ENCODE assay signal across 17 cellular contexts in the genomic region with DNA sequence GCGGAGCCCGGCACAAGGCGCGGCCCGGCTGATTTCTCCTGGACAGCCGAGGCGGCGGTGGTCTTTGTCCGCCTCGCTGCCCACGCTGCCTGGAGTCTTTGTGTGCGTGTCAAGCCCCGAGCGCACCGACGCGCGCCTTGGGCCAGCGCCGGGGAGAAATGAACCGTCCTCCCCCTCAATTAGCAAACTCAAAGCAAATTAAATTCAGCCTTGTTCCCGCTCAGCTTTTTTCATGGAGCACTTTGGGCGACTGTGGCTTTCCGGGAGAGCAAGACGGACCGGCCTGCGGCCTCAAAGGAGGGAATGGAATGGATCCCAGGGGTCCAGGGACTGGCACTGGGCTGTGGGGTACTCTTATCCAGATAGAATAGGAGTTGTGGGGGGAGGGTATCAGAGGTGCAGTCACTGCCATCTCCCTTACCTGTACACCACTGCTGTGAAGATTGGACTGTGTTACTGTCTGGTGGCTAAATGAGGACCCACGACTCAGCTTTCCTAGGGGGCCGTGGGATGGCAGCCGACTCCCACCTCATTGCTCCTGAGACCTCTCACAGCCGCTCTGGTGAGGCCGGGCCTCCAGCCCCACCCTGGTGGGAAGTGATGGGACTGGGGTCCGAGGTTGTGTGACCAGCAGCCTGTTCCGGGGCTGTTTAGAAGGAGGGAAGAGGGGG. TPM values are rescaled to one million over a fixed set of nuclear protein-coding genes. Genes with fewer than 3 reads are reported as not detected.
DNase-seq lines count a peak whose midpoint lies in the region; ATAC-seq and TF ChIP-seq lines count a peak whose summit lies in the region.
"Had no signal": no experiment of that assay in that cellular context is flagged by ENCODE, and none has a peak within 500 bp of the region (broad histone marks: within the 10 kb centered on the region; RNA-seq: fewer than 3 reads in every experiment).

No MANE protein-coding gene starts in this region.

- H3K9me3 Mint-ChIP-seq in endodermal cell (no peaks in the 10 kb centered on the region), nephron progenitor cell (peaks cover 4% of the 10 kb centered on the region)
- no peaks in the 10 kb centered on the region for H3K9me3 Mint-ChIP-seq in activated T-helper 2 cell treated with anti-CD3 and anti-CD28 coated beads, Interferon-gamma antibody, Interleukin-2, Interleukin-4, amounts not matched to agents 10 μg/mL and 5 μg/mL and 100 μg/mL, durations not matched to agents 14 hours and 24 hours and 36 hours
- no peaks in the 10 kb centered on the region for H3K9me3 Mint-ChIP-seq in activated CD4-positive, alpha-beta memory T cell treated with anti-CD3 and anti-CD28 coated beads for 36 hours
- H3K9me3 Mint-ChIP-seq: memory B cell; natural killer cell treated with Interleukin-12 subunit alpha and Interleukin-12 subunit beta and Interleukin-15 and Interleukin-18, amount 100 ng/mL, for 72 hours; stimulated activated naive CD8-positive, alpha-beta T cell treated with anti-CD3 and anti-CD28 coated beads, Interleukin-15, Interleukin-2, amounts not matched to agents 100 ng/mL and 50 ng/mL, for 24 hours had no signal

- 0 to 2% methylated on average over 3 to 34 of the region's 34 CpGs for WGBS in endodermal cell (ENCODE audit: insufficient coverage in 1 of 2, insufficient read length in 1 of 2), 2 experiments

- no peak overlapping the region for H3K4me3 ChIP-seq in HEK293 (ENCODE audit: low read depth, low read length)
- H3K4me3 ChIP-seq in endodermal cell (ENCODE audit: low read length) = no peak overlapping the region
- H3K4me3 ChIP-seq in tibial artery = peak overlapping the region; percentile 68 to 69
- H3K4me3 ChIP-seq: SJSA1 had no signal

- no peak overlapping the region for H3K27ac Mint-ChIP-seq in endodermal cell
- no peak overlapping the region for H3K27ac Mint-ChIP-seq in nephron progenitor cell
- no peak overlapping the region for H3K27ac Mint-ChIP-seq in activated T-helper 2 cell treated with anti-CD3 and anti-CD28 coated beads, Interferon-gamma antibody, Interleukin-2, Interleukin-4, amounts not matched to agents 10 μg/mL and 5 μg/mL and 100 μg/mL, durations not matched to agents 14 hours and 24 hours and 36 hours
- H3K27ac Mint-ChIP-seq in activated CD4-positive, alpha-beta memory T cell treated with anti-CD3 and anti-CD28 coated beads for 36 hours = no peak overlapping the region
- H3K27ac Mint-ChIP-seq: memory B cell; natural killer cell treated with Interleukin-12 subunit alpha and Interleukin-12 subunit beta and Interleukin-15 and Interleukin-18, amount 100 ng/mL, for 72 hours; stimulated activated naive CD8-positive, alpha-beta T cell treated with anti-CD3 and anti-CD28 coated beads, Interleukin-15, Interleukin-2, amounts not matched to agents 100 ng/mL and 50 ng/mL, for 24 hours had no signal

- peaks cover 100% of the 10 kb centered on the region for H3K27me3 ChIP-seq in endodermal cell (ENCODE audit: control insufficient read depth, insufficient read depth, low read length, poor library complexity, severe bottlenecking)
- H3K27me3 ChIP-seq in tibial artery = peaks cover 0 to 65% of the 10 kb centered on the region in 2 donors

- intact Hi-C loops in tibial artery (cut with DNase I; ENCODE audit: low total_unique reads) = no loop called here
- intact Hi-C loops in activated T-helper 2 cell treated with anti-CD3 and anti-CD28 coated beads, Interferon-gamma antibody, Interleukin-2, Interleukin-4, amounts not matched to agents 10 μg/mL and 5 μg/mL and 100 μg/mL, durations not matched to agents 14 hours and 24 hours and 36 hours (cut with micrococcal nuclease) = loop anchor here (2.0 to 10.0 kb wide), 3 partner anchors 412 to 1274 kb away; partner anchors contain the start of genes ENO4 and GFRA1
- intact Hi-C loops in activated CD4-positive, alpha-beta memory T cell treated with anti-CD3 and anti-CD28 coated beads for 36 hours (cut with micrococcal nuclease) = loop anchor here (2.0 kb wide), 2 partner anchors 14 to 408 kb away; partner anchors contain the start of gene VAX1

- H3K4me3 Mint-ChIP-seq in endodermal cell = peak overlapping the region; percentile 45
- peak overlapping the region; percentile 78 for H3K4me3 Mint-ChIP-seq in nephron progenitor cell
- H3K4me3 Mint-ChIP-seq in activated T-helper 2 cell treated with anti-CD3 and anti-CD28 coated beads, Interferon-gamma antibody, Interleukin-2, Interleukin-4, amounts not matched to agents 10 μg/mL and 5 μg/mL and 100 μg/mL, durations not matched to agents 14 hours and 24 hours and 36 hours (ENCODE audit: low read depth) = no peak overlapping the region
- H3K4me3 Mint-ChIP-seq in activated CD4-positive, alpha-beta memory T cell treated with anti-CD3 and anti-CD28 coated beads for 36 hours = no peak overlapping the region
- H3K4me3 Mint-ChIP-seq: memory B cell; natural killer cell treated with Interleukin-12 subunit alpha and Interleukin-12 subunit beta and Interleukin-15 and Interleukin-18, amount 100 ng/mL, for 72 hours had no signal

- H3K4me1 ChIP-seq in HEK293 (ENCODE audit: control insufficient read depth, insufficient read depth, low read length) = peaks cover 5% of the 10 kb centered on the region; the same call in 1 of the 2 replicates
- H3K4me1 ChIP-seq in endodermal cell (ENCODE audit: control insufficient read depth, insufficient read depth, low read length) = no peaks in the 10 kb centered on the region
- peaks cover 0 to 40% (median 23%) of the 10 kb centered on the region in 4 donors for H3K4me1 ChIP-seq in tibial artery

- H3K36me3 ChIP-seq in HEK293 (ENCODE audit: control insufficient read depth in 2 of 2, insufficient read depth in 1 of 2, low read length in 2 of 2) (peaks cover 0 to 5% of the 10 kb centered on the region in 2 experiments; a peak in 1 of 3 replicates), endodermal cell (ENCODE audit: control insufficient read depth, insufficient read depth, low read length) (no peaks in the 10 kb centered on the region), tibial artery (no peaks in the 10 kb centered on the region)
- H3K36me3 ChIP-seq: SJSA1 had no signal

- DNase-seq in endodermal cell (peak; percentile 63), nephron progenitor cell (peak; percentile 52), tibial artery (peak in 1 of 2 donors; percentile 60), SK-N-DZ (ENCODE audit: low spot score) (no peak)
- DNase-seq in activated T-helper 2 cell treated with anti-CD3 and anti-CD28 coated beads, Interferon-gamma antibody, Interleukin-2, Interleukin-4, amounts not matched to agents 10 μg/mL and 5 μg/mL and 100 μg/mL, durations not matched to agents 14 hours and 24 hours and 36 hours (ENCODE audit: low spot score) = no peak
- no peak for DNase-seq in activated CD4-positive, alpha-beta memory T cell treated with anti-CD3 and anti-CD28 coated beads for 36 hours
- DNase-seq: NCI-H1092, NCI-H2107, NCI-H524 treated with DMSO at 0.1 percent for 48 hours had no signal

- no peaks in the 10 kb centered on the region for H3K36me3 Mint-ChIP-seq in endodermal cell (ENCODE audit: low read depth)
- H3K36me3 Mint-ChIP-seq in nephron progenitor cell (ENCODE audit: low read depth) = peaks cover 8% of the 10 kb centered on the region
- H3K36me3 Mint-ChIP-seq in activated T-helper 2 cell treated with anti-CD3 and anti-CD28 coated beads, Interferon-gamma antibody, Interleukin-2, Interleukin-4, amounts not matched to agents 10 μg/mL and 5 μg/mL and 100 μg/mL, durations not matched to agents 14 hours and 24 hours and 36 hours (ENCODE audit: low read depth) = no peaks in the 10 kb centered on the region
- H3K36me3 Mint-ChIP-seq in activated CD4-positive, alpha-beta memory T cell treated with anti-CD3 and anti-CD28 coated beads for 36 hours = no peaks in the 10 kb centered on the region
- H3K36me3 Mint-ChIP-seq: memory B cell had no signal

- no peak for ATAC-seq in HG03025 (IDR thresholded peaks at IDR 0.05; ENCODE audit: low FRiP score, unreplicated experiment)
- ATAC-seq: natural killer cell treated with Interleukin-12 subunit alpha and Interleukin-12 subunit beta and Interleukin-15 and Interleukin-18, amount 100 ng/mL, for 72 hours had no signal

- H3K9me3 ChIP-seq in HEK293 (ENCODE audit: control insufficient read depth, insufficient read depth, low read depth, low read length) (no peaks in the 10 kb centered on the region), endodermal cell (ENCODE audit: control insufficient read depth, low read length) (no peaks in the 10 kb centered on the region), tibial artery (no peaks in the 10 kb centered on the region)

- no peak overlapping the region for H3K9ac ChIP-seq in endodermal cell (ENCODE audit: extremely low read depth, low read length, poor library complexity, severe bottlenecking)

- CTCF ChIA-PET in HEK293 (lab: Yijun Ruan, JAX) = no interaction called here
- CTCF ChIA-PET in activated CD4-positive, alpha-beta memory T cell treated with anti-CD3 and anti-CD28 coated beads for 36 hours (lab: Charles Lee) = no interaction called here

- no peak for TF ChIP-seq CTCF in HEK293 (tag by site-specific recombination; IDR thresholded peaks at IDR 0.05)
- TF ChIP-seq CTCF in endodermal cell (conservative IDR thresholded peaks at IDR 0.05) = no peak
- no peak for TF ChIP-seq CTCF in nephron progenitor cell (IDR thresholded peaks at IDR 0.05)
- TF ChIP-seq CTCF in tibial artery (IDR thresholded peaks at IDR 0.05) = no peak

- peaks cover 97% of the 10 kb centered on the region for H3K27me3 Mint-ChIP-seq in endodermal cell (ENCODE audit: insufficient read depth)
- peaks cover 100% of the 10 kb centered on the region for H3K27me3 Mint-ChIP-seq in nephron progenitor cell (ENCODE audit: low read depth, poor library complexity)
- H3K27me3 Mint-ChIP-seq in activated T-helper 2 cell treated with anti-CD3 and anti-CD28 coated beads, Interferon-gamma antibody, Interleukin-2, Interleukin-4, amounts not matched to agents 10 μg/mL and 5 μg/mL and 100 μg/mL, durations not matched to agents 14 hours and 24 hours and 36 hours (ENCODE audit: low read depth) = peaks cover 80% of the 10 kb centered on the region
- peaks cover 78% of the 10 kb centered on the region for H3K27me3 Mint-ChIP-seq in activated CD4-positive, alpha-beta memory T cell treated with anti-CD3 and anti-CD28 coated beads for 36 hours

- H3K4me1 Mint-ChIP-seq in endodermal cell (peaks cover 38% of the 10 kb centered on the region), nephron progenitor cell (peaks cover 62% of the 10 kb centered on the region)
- H3K4me1 Mint-ChIP-seq in activated T-helper 2 cell treated with anti-CD3 and anti-CD28 coated beads, Interferon-gamma antibody, Interleukin-2, Interleukin-4, amounts not matched to agents 10 μg/mL and 5 μg/mL and 100 μg/mL, durations not matched to agents 14 hours and 24 hours and 36 hours (ENCODE audit: low read depth) = peaks cover 4% of the 10 kb centered on the region
- H3K4me1 Mint-ChIP-seq in activated CD4-positive, alpha-beta memory T cell treated with anti-CD3 and anti-CD28 coated beads for 36 hours (ENCODE audit: low read depth) = peaks cover 31% of the 10 kb centered on the region

- H3K27ac ChIP-seq in HEK293 (ENCODE audit: extremely low read depth, low read depth, low read length) (no peak overlapping the region), endodermal cell (ENCODE audit: low read depth, low read length) (no peak overlapping the region), tibial artery (peak overlapping the region; percentile 62 to 91)
- H3K27ac ChIP-seq: SJSA1 had no signal

- POLR2A ChIA-PET in HEK293 (lab: Yijun Ruan, JAX) = no interaction called here
- POLR2A ChIA-PET in activated CD4-positive, alpha-beta memory T cell treated with anti-CD3 and anti-CD28 coated beads for 36 hours (lab: Charles Lee) = no interaction called here

RNA-seq across cellular contexts. Expression of gene EMX2, which starts 4.2 kb away (rescaled TPM):
- under 1 TPM in 1 of 2 donors, not detected in 1; 0.18 TPM for total RNA-seq in endodermal cell
- 3.8 TPM for polyA plus RNA-seq in endodermal cell (2013, experiment 1 of 2)
- 4.6 TPM for polyA plus RNA-seq in endodermal cell (2013, experiment 2 of 2)
- total RNA-seq in activated T-helper 2 cell treated with anti-CD3 and anti-CD28 coated beads, Interferon-gamma antibody, Interleukin-2, Interleukin-4, amounts not matched to agents 10 μg/mL and 5 μg/mL and 100 μg/mL, durations not matched to agents 14 hours and 24 hours and 36 hours = not detected in 2 replicates
- total RNA-seq in activated CD4-positive, alpha-beta memory T cell treated with anti-CD3 and anti-CD28 coated beads for 36 hours = not detected
- polyA plus RNA-seq in SK-N-DZ (2014; cell fraction: cytosol; rRNA removed) = not detected in 2 replicates
- not detected in 2 replicates for polyA plus RNA-seq in SK-N-DZ (2014; cell fraction: nucleus; rRNA removed)
- total RNA-seq: chondrocyte; natural killer cell treated with Interleukin-12 subunit alpha and Interleukin-12 subunit beta and Interleukin-15 and Interleukin-18, amount 100 ng/mL, for 72 hours; OCI-LY7 had no signal

Comparison
In these comparisons a context has a peak if more than half of its experiments do, and no peak if none do; other contexts are left out.
1. H3K27ac ChIP-seq: peak in tibial artery (2 of 2); none in HEK293 (single experiment) and endodermal cell (single experiment).
2. H3K4me3 ChIP-seq: peak in tibial artery (2 of 2); none in HEK293 (single experiment) and endodermal cell (single experiment).
3. DNase-seq: peak in endodermal cell (single experiment) and nephron progenitor cell (single experiment); none in activated T-helper 2 cell treated with anti-CD3 and anti-CD28 coated beads, Interferon-gamma antibody, Interleukin-2, Interleukin-4, amounts not matched to agents 10 μg/mL and 5 μg/mL and 100 μg/mL, durations not matched to agents 14 hours and 24 hours and 36 hours (single experiment), activated CD4-positive, alpha-beta memory T cell treated with anti-CD3 and anti-CD28 coated beads for 36 hours (single experiment) and SK-N-DZ (single experiment).
4. H3K4me3 Mint-ChIP-seq: peak in endodermal cell (single experiment) and nephron progenitor cell (single experiment); none in activated T-helper 2 cell treated with anti-CD3 and anti-CD28 coated beads, Interferon-gamma antibody, Interleukin-2, Interleukin-4, amounts not matched to agents 10 μg/mL and 5 μg/mL and 100 μg/mL, durations not matched to agents 14 hours and 24 hours and 36 hours (single experiment) and activated CD4-positive, alpha-beta memory T cell treated with anti-CD3 and anti-CD28 coated beads for 36 hours (single experiment).